Comparison of ENCODE assay signal across 1 cellular context in the genomic region with DNA sequence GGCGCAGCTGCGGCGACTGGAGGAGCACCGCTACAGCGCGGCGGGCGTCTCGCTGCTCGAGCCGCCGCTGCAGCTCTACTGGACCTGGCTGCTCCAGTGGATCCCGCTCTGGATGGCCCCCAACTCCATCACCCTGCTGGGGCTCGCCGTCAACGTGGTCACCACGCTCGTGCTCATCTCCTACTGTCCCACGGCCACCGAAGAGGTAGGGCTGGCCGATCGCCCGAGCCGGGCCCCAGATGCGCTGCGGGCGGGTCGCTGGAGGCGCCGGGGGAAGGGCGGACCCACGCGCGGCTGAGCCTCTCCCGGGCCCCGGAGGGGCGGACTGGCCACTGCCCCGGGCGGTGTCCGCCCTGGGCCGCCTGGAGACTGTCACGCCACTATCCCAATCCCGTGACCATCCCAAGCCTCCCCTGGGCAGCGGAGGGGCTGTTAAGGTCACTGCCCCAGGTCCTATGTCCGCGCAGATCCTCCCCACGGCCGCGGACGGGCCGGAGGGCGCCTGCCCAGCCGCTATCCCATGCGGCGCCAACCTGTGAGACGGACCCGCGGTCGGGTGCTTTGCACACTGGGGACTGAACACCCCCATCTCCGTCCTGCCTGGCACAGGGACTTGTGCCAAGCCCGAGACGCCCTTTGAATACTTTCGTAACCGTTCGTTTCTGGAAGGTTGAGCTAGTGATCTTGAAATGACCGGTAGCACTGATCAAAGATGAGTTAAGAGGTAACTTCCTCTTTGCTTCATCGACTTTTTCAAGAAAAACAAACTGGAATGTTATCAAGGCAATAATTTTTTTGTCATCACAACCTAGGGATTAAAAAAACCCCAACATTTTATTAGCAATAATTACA.
A peak's percentile ranks its signal among the peaks of the same experiment; 100 is the strongest.
TF ChIP-seq lines count a peak whose summit lies in the region.

No MANE protein-coding gene starts in this region.

TF ChIP-seq in K562, 482 proteins besides CTCF, POLR2A, EP300 and RAD21 (continues in another document):
- TF ChIP-seq SP1 (CRISPR knock-in tag; IDR thresholded peaks at IDR 0.05): no peak
- TF ChIP-seq FOXJ3 (CRISPR knock-in tag; IDR thresholded peaks at IDR 0.05): no peak
- TF ChIP-seq, protein P1, sequence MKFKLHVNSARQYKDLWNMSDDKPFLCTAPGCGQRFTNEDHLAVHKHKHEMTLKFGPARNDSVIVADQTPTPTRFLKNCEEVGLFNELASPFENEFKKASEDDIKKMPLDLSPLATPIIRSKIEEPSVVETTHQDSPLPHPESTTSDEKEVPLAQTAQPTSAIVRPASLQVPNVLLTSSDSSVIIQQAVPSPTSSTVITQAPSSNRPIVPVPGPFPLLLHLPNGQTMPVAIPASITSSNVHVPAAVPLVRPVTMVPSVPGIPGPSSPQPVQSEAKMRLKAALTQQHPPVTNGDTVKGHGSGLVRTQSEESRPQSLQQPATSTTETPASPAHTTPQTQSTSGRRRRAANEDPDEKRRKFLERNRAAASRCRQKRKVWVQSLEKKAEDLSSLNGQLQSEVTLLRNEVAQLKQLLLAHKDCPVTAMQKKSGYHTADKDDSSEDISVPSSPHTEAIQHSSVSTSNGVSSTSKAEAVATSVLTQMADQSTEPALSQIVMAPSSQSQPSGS (CRISPR knock-in tag; IDR thresholded peaks at IDR 0.05): no peak
- TF ChIP-seq ZNF592 (IDR thresholded peaks at IDR 0.05): no peak; the same call in 1 of the 2 replicates
- TF ChIP-seq, protein P2, sequence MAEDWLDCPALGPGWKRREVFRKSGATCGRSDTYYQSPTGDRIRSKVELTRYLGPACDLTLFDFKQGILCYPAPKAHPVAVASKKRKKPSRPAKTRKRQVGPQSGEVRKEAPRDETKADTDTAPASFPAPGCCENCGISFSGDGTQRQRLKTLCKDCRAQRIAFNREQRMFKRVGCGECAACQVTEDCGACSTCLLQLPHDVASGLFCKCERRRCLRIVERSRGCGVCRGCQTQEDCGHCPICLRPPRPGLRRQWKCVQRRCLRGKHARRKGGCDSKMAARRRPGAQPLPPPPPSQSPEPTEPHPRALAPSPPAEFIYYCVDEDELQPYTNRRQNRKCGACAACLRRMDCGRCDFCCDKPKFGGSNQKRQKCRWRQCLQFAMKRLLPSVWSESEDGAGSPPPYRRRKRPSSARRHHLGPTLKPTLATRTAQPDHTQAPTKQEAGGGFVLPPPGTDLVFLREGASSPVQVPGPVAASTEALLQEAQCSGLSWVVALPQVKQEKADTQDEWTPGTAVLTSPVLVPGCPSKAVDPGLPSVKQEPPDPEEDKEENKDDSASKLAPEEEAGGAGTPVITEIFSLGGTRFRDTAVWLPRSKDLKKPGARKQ (CRISPR knock-in tag; IDR thresholded peaks at IDR 0.05): no peak
- TF ChIP-seq, protein P3, sequence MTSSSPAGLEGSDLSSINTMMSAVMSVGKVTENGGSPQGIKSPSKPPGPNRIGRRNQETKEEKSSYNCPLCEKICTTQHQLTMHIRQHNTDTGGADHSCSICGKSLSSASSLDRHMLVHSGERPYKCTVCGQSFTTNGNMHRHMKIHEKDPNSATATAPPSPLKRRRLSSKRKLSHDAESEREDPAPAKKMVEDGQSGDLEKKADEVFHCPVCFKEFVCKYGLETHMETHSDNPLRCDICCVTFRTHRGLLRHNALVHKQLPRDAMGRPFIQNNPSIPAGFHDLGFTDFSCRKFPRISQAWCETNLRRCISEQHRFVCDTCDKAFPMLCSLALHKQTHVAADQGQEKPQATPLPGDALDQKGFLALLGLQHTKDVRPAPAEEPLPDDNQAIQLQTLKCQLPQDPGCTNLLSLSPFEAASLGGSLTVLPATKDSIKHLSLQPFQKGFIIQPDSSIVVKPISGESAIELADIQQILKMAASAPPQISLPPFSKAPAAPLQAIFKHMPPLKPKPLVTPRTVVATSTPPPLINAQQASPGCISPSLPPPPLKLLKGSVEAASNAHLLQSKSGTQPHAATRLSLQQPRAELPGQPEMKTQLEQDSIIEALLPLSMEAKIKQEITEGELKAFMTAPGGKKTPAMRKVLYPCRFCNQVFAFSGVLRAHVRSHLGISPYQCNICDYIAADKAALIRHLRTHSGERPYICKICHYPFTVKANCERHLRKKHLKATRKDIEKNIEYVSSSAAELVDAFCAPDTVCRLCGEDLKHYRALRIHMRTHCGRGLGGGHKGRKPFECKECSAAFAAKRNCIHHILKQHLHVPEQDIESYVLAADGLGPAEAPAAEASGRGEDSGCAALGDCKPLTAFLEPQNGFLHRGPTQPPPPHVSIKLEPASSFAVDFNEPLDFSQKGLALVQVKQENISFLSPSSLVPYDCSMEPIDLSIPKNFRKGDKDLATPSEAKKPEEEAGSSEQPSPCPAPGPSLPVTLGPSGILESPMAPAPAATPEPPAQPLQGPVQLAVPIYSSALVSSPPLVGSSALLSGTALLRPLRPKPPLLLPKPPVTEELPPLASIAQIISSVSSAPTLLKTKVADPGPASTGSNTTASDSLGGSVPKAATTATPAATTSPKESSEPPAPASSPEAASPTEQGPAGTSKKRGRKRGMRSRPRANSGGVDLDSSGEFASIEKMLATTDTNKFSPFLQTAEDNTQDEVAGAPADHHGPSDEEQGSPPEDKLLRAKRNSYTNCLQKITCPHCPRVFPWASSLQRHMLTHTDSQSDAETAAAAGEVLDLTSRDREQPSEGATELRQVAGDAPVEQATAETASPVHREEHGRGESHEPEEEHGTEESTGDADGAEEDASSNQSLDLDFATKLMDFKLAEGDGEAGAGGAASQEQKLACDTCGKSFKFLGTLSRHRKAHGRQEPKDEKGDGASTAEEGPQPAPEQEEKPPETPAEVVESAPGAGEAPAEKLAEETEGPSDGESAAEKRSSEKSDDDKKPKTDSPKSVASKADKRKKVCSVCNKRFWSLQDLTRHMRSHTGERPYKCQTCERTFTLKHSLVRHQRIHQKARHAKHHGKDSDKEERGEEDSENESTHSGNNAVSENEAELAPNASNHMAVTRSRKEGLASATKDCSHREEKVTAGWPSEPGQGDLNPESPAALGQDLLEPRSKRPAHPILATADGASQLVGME (CRISPR knock-in tag; IDR thresholded peaks at IDR 0.05): peak; percentile 69; the same call in 1 of the 2 replicates
- peak; percentile 39 for TF ChIP-seq TBP (optimal IDR thresholded peaks at IDR 0.05; ENCODE audit: low read depth, low read length)
- TF ChIP-seq ZNF124 (CRISPR knock-in tag; IDR thresholded peaks at IDR 0.05): no peak
- TF ChIP-seq ZZZ3 (IDR thresholded peaks at IDR 0.05): no peak
- no peak for TF ChIP-seq STAG1 (CRISPR knock-in tag; IDR thresholded peaks at IDR 0.05; ENCODE audit: borderline replicate concordance)
- TF ChIP-seq NFIC (IDR thresholded peaks at IDR 0.05): 0 out of 2 replicates have a peak, but pooled peaks have one; percentile 4
- no peak for TF ChIP-seq COPS2 (conservative IDR thresholded peaks at IDR 0.05)
- no peak for TF ChIP-seq NUFIP1 (IDR thresholded peaks at IDR 0.05; ENCODE audit: partially characterized antibody)
- TF ChIP-seq ZBTB17 (CRISPR knock-in tag; IDR thresholded peaks at IDR 0.05): peak; percentile 74
- TF ChIP-seq, protein P4, sequence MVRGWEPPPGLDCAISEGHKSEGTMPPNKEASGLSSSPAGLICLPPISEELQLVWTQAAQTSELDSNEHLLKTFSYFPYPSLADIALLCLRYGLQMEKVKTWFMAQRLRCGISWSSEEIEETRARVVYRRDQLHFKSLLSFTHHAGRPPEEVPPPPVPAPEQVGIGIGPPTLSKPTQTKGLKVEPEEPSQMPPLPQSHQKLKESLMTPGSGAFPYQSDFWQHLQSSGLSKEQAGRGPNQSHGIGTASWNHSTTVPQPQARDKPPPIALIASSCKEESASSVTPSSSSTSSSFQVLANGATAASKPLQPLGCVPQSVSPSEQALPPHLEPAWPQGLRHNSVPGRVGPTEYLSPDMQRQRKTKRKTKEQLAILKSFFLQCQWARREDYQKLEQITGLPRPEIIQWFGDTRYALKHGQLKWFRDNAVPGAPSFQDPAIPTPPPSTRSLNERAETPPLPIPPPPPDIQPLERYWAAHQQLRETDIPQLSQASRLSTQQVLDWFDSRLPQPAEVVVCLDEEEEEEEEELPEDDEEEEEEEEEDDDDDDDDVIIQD (CRISPR knock-in tag; IDR thresholded peaks at IDR 0.05): 0 out of 2 replicates have a peak, but pooled peaks have one; percentile 13
- peak; percentile 43; the same call in 1 of the 2 replicates for TF ChIP-seq ZBTB7A (IDR thresholded peaks at IDR 0.05; ENCODE audit: borderline replicate concordance, control insufficient read depth, low read depth, low read length)
- TF ChIP-seq DEAF1 (CRISPR knock-in tag; IDR thresholded peaks at IDR 0.05): 0 out of 2 replicates have a peak, but pooled peaks have one; percentile 4
- TF ChIP-seq NFYB (IDR thresholded peaks at IDR 0.05; ENCODE audit: extremely low read depth, insufficient read length): no peak
- TF ChIP-seq SAFB (IDR thresholded peaks at IDR 0.05; ENCODE audit: borderline replicate concordance, low read depth, low read length): peak; percentile 88
- no peak for TF ChIP-seq IRF2 (CRISPR knock-in tag; IDR thresholded peaks at IDR 0.05)
- no peak for TF ChIP-seq GABPA (tag; conservative IDR thresholded peaks at IDR 0.05; ENCODE audit: low read depth)
- TF ChIP-seq WHSC1 (IDR thresholded peaks at IDR 0.05; ENCODE audit: low read length): no peak
- TF ChIP-seq HEY1 (CRISPR knock-in tag; IDR thresholded peaks at IDR 0.05; ENCODE audit: borderline replicate concordance): no peak
- TF ChIP-seq YY1 (IDR thresholded peaks at IDR 0.05; ENCODE audit: borderline replicate concordance in 1 of 3, control insufficient read depth in 1 of 3, extremely low read depth in 1 of 3, insufficient read depth in 3 of 3, insufficient read length in 1 of 3, insufficient replicate concordance in 2 of 3, low read depth in 1 of 3, low read length in 2 of 3): no peak
- no peak for TF ChIP-seq HCFC1 (IDR thresholded peaks at IDR 0.05; ENCODE audit: low read depth, low read length)
- TF ChIP-seq ZNF282 (CRISPR knock-in tag; IDR thresholded peaks at IDR 0.05): no peak
- no peak for TF ChIP-seq THRA (IDR thresholded peaks at IDR 0.05)
- no peak for TF ChIP-seq LEF1 (IDR thresholded peaks at IDR 0.05)
- TF ChIP-seq MTA3 (IDR thresholded peaks at IDR 0.05; ENCODE audit: borderline replicate concordance): peak; percentile 63; the same call in 1 of the 2 replicates
- no peak for TF ChIP-seq ELF1 (tag; IDR thresholded peaks at IDR 0.05)
- TF ChIP-seq MAX (CRISPR knock-in tag; IDR thresholded peaks at IDR 0.05): peak; percentile 48
- no peak; the same call in 1 of the 2 replicates for TF ChIP-seq BACH1 (tag; IDR thresholded peaks at IDR 0.05)
- no peak for TF ChIP-seq ZNF165 (CRISPR knock-in tag; IDR thresholded peaks at IDR 0.05; ENCODE audit: borderline replicate concordance)
- no peak for TF ChIP-seq YBX1 (IDR thresholded peaks at IDR 0.05)
- TF ChIP-seq PHF20 (IDR thresholded peaks at IDR 0.05; ENCODE audit: partially characterized antibody): no peak
- no peak for TF ChIP-seq TCF7 (IDR thresholded peaks at IDR 0.05; ENCODE audit: borderline replicate concordance)
- TF ChIP-seq HDAC3 (IDR thresholded peaks at IDR 0.05; ENCODE audit: borderline replicate concordance, partially characterized antibody): no peak
- no peak for TF ChIP-seq POLR2AphosphoS5 (IDR thresholded peaks at IDR 0.05; ENCODE audit: control insufficient read depth, insufficient read depth, low read depth, low read length)
